8 cellular contexts compared by ENCODE assay signal in the genomic region with DNA sequence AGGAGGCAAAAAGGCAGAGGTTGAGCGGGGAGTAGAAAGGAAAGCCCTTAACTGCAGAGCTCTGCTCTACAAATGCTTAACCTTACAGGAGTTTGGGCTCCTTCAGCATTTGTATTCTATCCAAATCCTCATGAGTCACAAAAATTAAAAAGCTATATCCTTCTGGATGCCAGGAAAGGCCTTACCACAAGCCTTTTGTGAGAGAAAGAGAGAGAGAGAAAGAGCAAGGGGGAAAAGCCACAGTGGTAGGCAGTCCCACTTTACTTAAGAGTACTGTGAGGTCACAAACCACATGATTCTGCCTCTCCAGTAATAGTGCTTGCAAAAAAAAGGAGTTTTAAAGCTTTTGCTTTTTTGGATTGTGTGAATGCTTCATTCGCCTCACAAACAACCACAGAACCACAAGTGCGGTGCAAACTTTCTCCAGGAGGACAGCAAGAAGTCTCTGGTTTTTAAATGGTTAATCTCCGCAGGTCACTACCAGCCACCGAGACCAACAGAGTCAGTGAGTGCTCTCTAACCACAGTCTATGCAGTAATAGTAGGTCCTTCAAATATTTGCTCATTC. TPM values are rescaled to one million over a fixed set of nuclear protein-coding genes. Genes with fewer than 3 reads are reported as not detected.
A peak's percentile ranks its signal among the peaks of the same experiment; 100 is the strongest.
DNase-seq lines count a peak whose midpoint lies in the region; ATAC-seq and TF ChIP-seq lines count a peak whose summit lies in the region.

A gene (plus strand): TSS at position 375 of the 567 bp plus-strand sequence. CDS start 397 bp downstream, outside the sequence.

- H3K27me3 ChIP-seq in cardiac muscle cell: no peaks in the 10 kb centered on the region
- no peaks in the 10 kb centered on the region for H3K27me3 ChIP-seq in adipocyte (replicated peaks; ENCODE audit: control insufficient read depth, insufficient read depth, low read length)

- H3K4me1 ChIP-seq in cardiac muscle cell (ENCODE audit: low read depth): peaks cover 24% of the 10 kb centered on the region
- H3K4me1 ChIP-seq in adipocyte (ENCODE audit: control insufficient read depth, insufficient read depth, low read length): peaks cover 21% of the 10 kb centered on the region

- DNase-seq in cardiac muscle cell (ENCODE audit: low read depth in 1 of 2, low spot score in 1 of 2) (peak; percentile 17 to 94), Right ventricle myocardium inferior (ENCODE audit: missing footprints) (no peak), adipocyte (ENCODE audit: low read depth) (peak; percentile 66), kidney tubule cell (ENCODE audit: low spot score) (peak; percentile 60), SKM-1 (lab: John Stamatoyannopoulos, UW; ENCODE audit: unreplicated experiment) (no peak), cerebellar nuclear complex (lab: John Stamatoyannopoulos, UW) (no peak)

- H3K4me3 ChIP-seq in cardiac muscle cell (peak within 1 kb of the TSS; percentile 15), adipocyte (ENCODE audit: low read length) (peak within 1 kb of the TSS; percentile 77)

- H3K9ac ChIP-seq in adipocyte (ENCODE audit: low read length): peak within 1 kb of the TSS; percentile 80

- H3K9me3 ChIP-seq in cardiac muscle cell (ENCODE audit: low read depth): no peaks in the 10 kb centered on the region
- H3K9me3 ChIP-seq in adipocyte (ENCODE audit: control insufficient read depth, low read length): no peaks in the 10 kb centered on the region

- no peak for TF ChIP-seq CTCF in cardiac muscle cell (IDR thresholded peaks at IDR 0.05; ENCODE audit: low read depth, low read length)

- intact Hi-C loops in Right ventricle myocardium inferior (cut with DNase I): no loop called here

- ATAC-seq in Right ventricle myocardium inferior (no peak), GM21447 (IDR thresholded peaks at IDR 0.05; ENCODE audit: unreplicated experiment) (no peak), HG02759 (IDR thresholded peaks at IDR 0.05; ENCODE audit: unreplicated experiment) (no peak)

- no peaks in the 10 kb centered on the region for H3K36me3 ChIP-seq in cardiac muscle cell
- H3K36me3 ChIP-seq in adipocyte (ENCODE audit: control insufficient read depth, insufficient read depth, low read length, severe bottlenecking): no peaks in the 10 kb centered on the region

- peak within 1 kb of the TSS; percentile 71 for H3K27ac ChIP-seq in cardiac muscle cell

RNA-seq across cellular contexts. Expression of the gene that starts here (rescaled TPM):
- total RNA-seq in cardiac muscle cell (0.92 and 1.9 TPM in 2 replicates), Right ventricle myocardium inferior (0.43 TPM)
- 1.6 and 4.1 TPM in 2 replicates for polyA plus RNA-seq in cardiac muscle cell

Comparison
In these comparisons a context has a peak if more than half of its experiments do, and no peak if none do; other contexts are left out.
1. DNase-seq: peak in cardiac muscle cell (2 of 2), adipocyte (single experiment) and kidney tubule cell (single experiment); none in Right ventricle myocardium inferior (single experiment), SKM-1 (single experiment) and cerebellar nuclear complex (0 of 2).